2 cellular contexts compared by ENCODE assay signal in the genomic region with DNA sequence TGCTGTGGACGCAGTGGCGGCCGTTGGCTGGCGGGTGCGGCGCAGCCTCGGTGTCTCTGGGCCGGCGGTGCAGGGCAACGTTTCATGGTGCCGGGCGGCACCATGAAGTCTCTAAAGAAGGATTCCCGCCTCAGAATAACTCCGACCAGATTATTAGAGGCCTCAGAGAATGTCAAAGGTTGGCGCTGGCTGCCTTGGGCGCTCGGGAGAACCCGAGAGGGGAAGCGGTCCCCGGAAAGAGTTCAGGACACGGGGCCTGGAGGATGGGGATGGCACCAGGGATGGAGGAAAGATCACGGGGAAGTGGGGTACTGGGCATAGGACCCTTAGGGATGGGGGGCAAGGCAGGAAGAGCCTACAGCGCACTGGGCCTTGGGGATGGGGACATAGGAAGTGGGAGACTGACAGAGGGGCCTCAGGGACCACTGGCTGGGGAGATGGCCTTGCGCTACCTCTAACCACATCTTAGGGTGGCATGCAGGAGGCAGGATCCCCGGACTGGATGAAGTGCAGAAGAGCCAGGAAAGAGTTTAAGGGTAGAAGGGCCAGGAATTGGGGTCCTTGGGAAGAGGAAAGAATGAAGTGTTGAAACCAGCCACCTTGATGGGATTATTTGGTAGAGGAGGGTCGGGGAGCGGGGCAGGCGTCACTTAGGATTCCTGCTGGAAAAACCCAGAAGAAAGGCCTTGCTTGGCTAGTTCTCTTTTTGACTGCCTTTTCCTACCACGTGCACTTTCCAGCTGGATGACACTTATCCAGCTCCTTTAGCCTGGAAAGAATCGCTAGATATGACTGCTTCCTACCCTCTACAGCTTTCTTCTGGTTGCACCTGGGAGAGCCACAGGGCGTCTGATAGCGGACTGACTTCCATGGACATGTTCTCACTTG.
TF ChIP-seq lines count a peak whose summit lies in the region.

No MANE protein-coding gene starts in this region.

TF ChIP-seq in liver, 16 proteins besides CTCF, POLR2A, EP300 and RAD21:
- TF ChIP-seq TAF1 (conservative IDR thresholded peaks at IDR 0.05) = no peak
- TF ChIP-seq FOXA2 (IDR thresholded peaks at IDR 0.05) = no peak
- no peak for TF ChIP-seq SP1 (IDR thresholded peaks at IDR 0.05)
- TF ChIP-seq HNF4A (conservative IDR thresholded peaks at IDR 0.05) = no peak
- TF ChIP-seq REST (IDR thresholded peaks at IDR 0.05) = no peak
- TF ChIP-seq FOXA1 (IDR thresholded peaks at IDR 0.05) = no peak
- TF ChIP-seq RXRA (IDR thresholded peaks at IDR 0.05) = no peak
- no peak for TF ChIP-seq HNF4G (IDR thresholded peaks at IDR 0.05)
- TF ChIP-seq EGR1 (IDR thresholded peaks at IDR 0.05; ENCODE audit: low read depth in 2 of 2) = no peak
- TF ChIP-seq JUND (IDR thresholded peaks at IDR 0.05) = no peak
- TF ChIP-seq NR2F2 (IDR thresholded peaks at IDR 0.05) = no peak
- TF ChIP-seq GABPA (IDR thresholded peaks at IDR 0.05 in 1 of 2, conservative IDR thresholded peaks at IDR 0.05 in 1 of 2) = no peak
- TF ChIP-seq, protein P1, sequence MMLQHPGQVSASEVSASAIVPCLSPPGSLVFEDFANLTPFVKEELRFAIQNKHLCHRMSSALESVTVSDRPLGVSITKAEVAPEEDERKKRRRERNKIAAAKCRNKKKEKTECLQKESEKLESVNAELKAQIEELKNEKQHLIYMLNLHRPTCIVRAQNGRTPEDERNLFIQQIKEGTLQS (IDR thresholded peaks at IDR 0.05) = no peak
- TF ChIP-seq YY1 (IDR thresholded peaks at IDR 0.05) = no peak
- TF ChIP-seq ZBTB33 (IDR thresholded peaks at IDR 0.05) = no peak
- TF ChIP-seq, protein P2, sequence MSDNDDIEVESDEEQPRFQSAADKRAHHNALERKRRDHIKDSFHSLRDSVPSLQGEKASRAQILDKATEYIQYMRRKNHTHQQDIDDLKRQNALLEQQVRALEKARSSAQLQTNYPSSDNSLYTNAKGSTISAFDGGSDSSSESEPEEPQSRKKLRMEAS (IDR thresholded peaks at IDR 0.05) = no peak

TF ChIP-seq in HepG2, 621 proteins besides CTCF, POLR2A, EP300 and RAD21:
- TF ChIP-seq ZNF816 (CRISPR knock-in tag; IDR thresholded peaks at IDR 0.05; ENCODE audit: borderline replicate concordance) (no peak), ZNF232 (CRISPR knock-in tag; IDR thresholded peaks at IDR 0.05; ENCODE audit: borderline replicate concordance) (no peak), ZNF543 (CRISPR knock-in tag; IDR thresholded peaks at IDR 0.05) (no peak), ZNF629 (CRISPR knock-in tag; conservative IDR thresholded peaks at IDR 0.05) (no peak), ZNF639 (CRISPR knock-in tag; conservative IDR thresholded peaks at IDR 0.05) (no peak), GATAD1 (CRISPR knock-in tag; IDR thresholded peaks at IDR 0.05) (no peak), KLF13 (CRISPR knock-in tag; IDR thresholded peaks at IDR 0.05) (no peak), SSRP1 (CRISPR knock-in tag; IDR thresholded peaks at IDR 0.05) (no peak), REPIN1 (CRISPR knock-in tag; IDR thresholded peaks at IDR 0.05; ENCODE audit: borderline replicate concordance, low read depth) (no peak), SNAPC5 (CRISPR knock-in tag; IDR thresholded peaks at IDR 0.05; ENCODE audit: borderline replicate concordance) (no peak), ZNF883 (CRISPR knock-in tag; IDR thresholded peaks at IDR 0.05; ENCODE audit: not compliant biosample characterization) (no peak)
